Comparison of ENCODE assay signal across 17 cellular contexts in genomic region chr20:10984899-10985298, GRCh38.
DNase-seq lines count a peak whose midpoint lies in the region; ATAC-seq and TF ChIP-seq lines count a peak whose summit lies in the region.
"Had no signal": no experiment of that assay in that cellular context is flagged by ENCODE, and none has a peak within 500 bp of the region (broad histone marks: within the 10 kb centered on the region; RNA-seq: fewer than 3 reads in every experiment).

No MANE protein-coding gene starts in this region.

- H3K4me2 ChIP-seq in BLaER1 treated with 17β-estradiol and CSF1 and Interleukin-3, amounts not matched to agents 10 nM and 100 nM: peak overlapping the region; percentile 11 to 62 (median 46); a peak in 21 of 22 replicates
- H3K4me2 ChIP-seq in osteoblast (ENCODE audit: insufficient read depth, low read length): no peak overlapping the region

- no peaks in the 10 kb centered on the region for H3K4me1 Mint-ChIP-seq in CD4-positive, alpha-beta memory T cell
- H3K4me1 Mint-ChIP-seq: memory B cell had no signal

- no peak overlapping the region for H3K27ac Mint-ChIP-seq in CD4-positive, alpha-beta memory T cell
- H3K27ac Mint-ChIP-seq: dendritic cell treated with granulocyte-macrophage colony-stimulating factor and Interleukin-4, amounts not matched to agents 40 ng/mL and 50 ng/mL, for 4 days; memory B cell; type B pancreatic cell had no signal

- H3K27ac ChIP-seq in BLaER1 treated with 17β-estradiol and CSF1 and Interleukin-3, amounts not matched to agents 10 nM and 100 nM: no peak overlapping the region
- peak overlapping the region; percentile 64 for H3K27ac ChIP-seq in osteoblast (ENCODE audit: low read depth, low read length)
- no peak overlapping the region for H3K27ac ChIP-seq in CD4-positive, alpha-beta memory T cell (ENCODE audit: low read depth, low read length)

- no peaks in the 10 kb centered on the region for H3K27me3 ChIP-seq in BLaER1 treated with 17β-estradiol and CSF1 and Interleukin-3, amounts not matched to agents 10 nM and 100 nM
- H3K27me3 ChIP-seq in osteoblast (ENCODE audit: insufficient read depth, low read length): no peaks in the 10 kb centered on the region
- H3K27me3 ChIP-seq in CD4-positive, alpha-beta memory T cell (ENCODE audit: insufficient read depth, low read length): no peaks in the 10 kb centered on the region

- H3K36me3 Mint-ChIP-seq in CD4-positive, alpha-beta memory T cell: no peaks in the 10 kb centered on the region
- H3K36me3 Mint-ChIP-seq: memory B cell, type B pancreatic cell had no signal

- no peaks in the 10 kb centered on the region for H3K36me3 ChIP-seq in BLaER1 treated with 17β-estradiol and CSF1 and Interleukin-3, amounts not matched to agents 10 nM and 100 nM
- no peaks in the 10 kb centered on the region for H3K36me3 ChIP-seq in osteoblast (ENCODE audit: insufficient read depth, low read length)
- H3K36me3 ChIP-seq in CD4-positive, alpha-beta memory T cell (ENCODE audit: insufficient read depth, low read length): no peaks in the 10 kb centered on the region

- no peaks in the 10 kb centered on the region for H3K27me3 Mint-ChIP-seq in CD4-positive, alpha-beta memory T cell
- H3K27me3 Mint-ChIP-seq: dendritic cell treated with granulocyte-macrophage colony-stimulating factor and Interleukin-4, amounts not matched to agents 40 ng/mL and 50 ng/mL, for 4 days; memory B cell had no signal

- H3K4me3 ChIP-seq in BLaER1 treated with 17β-estradiol and CSF1 and Interleukin-3, amounts not matched to agents 10 nM and 100 nM: no peak overlapping the region
- H3K4me3 ChIP-seq in epithelial cell of esophagus (ENCODE audit: low read length) (no peak overlapping the region), osteoblast (ENCODE audit: insufficient read depth, low read length) (no peak overlapping the region)
- no peak overlapping the region for H3K4me3 ChIP-seq in CD4-positive, alpha-beta memory T cell (ENCODE audit: low read length in 2 of 2)

- H4K20me1 ChIP-seq in BLaER1 treated with 17β-estradiol and CSF1 and Interleukin-3, amounts not matched to agents 10 nM and 100 nM: no peaks in the 10 kb centered on the region
- no peaks in the 10 kb centered on the region for H4K20me1 ChIP-seq in osteoblast (ENCODE audit: insufficient read depth, low read length)

- DNase-seq in NCI-H1417 (lab: John Stamatoyannopoulos, UW) (peak; percentile 24 to 66 (median 31)), epithelial cell of esophagus (ENCODE audit: low read depth) (peak; percentile 58), osteoblast (ENCODE audit: insufficient read length, low spot score, missing footprints) (no peak), nucleus accumbens (lab: John Stamatoyannopoulos, UW) (no peak)
- DNase-seq in CD4-positive, alpha-beta memory T cell: no peak
- DNase-seq: activated effector memory CD4-positive, alpha-beta T cell treated with Interleukin-2 at 50 U/mL for 16 hours; AML-193; anterior cingulate cortex; DMS79; MV-4-11; stimulated activated CD4-positive, alpha-beta T cell treated with anti-CD3 and anti-CD28 coated beads, Interleukin-4, amount 100 ng/mL, for 4 hours had no signal

- H3K9me3 ChIP-seq in BLaER1 treated with 17β-estradiol and CSF1 and Interleukin-3, amounts not matched to agents 10 nM and 100 nM (replicated peaks in 1 of 11): peaks cover 0 to 10% (median 0%) of the 10 kb centered on the region in 11 experiments; a peak in 2 of 22 replicates
- no peaks in the 10 kb centered on the region for H3K9me3 ChIP-seq in osteoblast (ENCODE audit: low read depth, low read length)
- no peaks in the 10 kb centered on the region for H3K9me3 ChIP-seq in CD4-positive, alpha-beta memory T cell (ENCODE audit: control insufficient read depth in 1 of 2, low read length in 2 of 2)

- no peak overlapping the region for H3K9ac ChIP-seq in BLaER1 treated with 17β-estradiol and CSF1 and Interleukin-3, amounts not matched to agents 10 nM and 100 nM

- CTCF ChIA-PET in CD4-positive, alpha-beta memory T cell (lab: Charles Lee; ENCODE audit: partially characterized antibody): no interaction called here

- no peaks in the 10 kb centered on the region for H3K79me2 ChIP-seq in osteoblast (ENCODE audit: insufficient read depth, low read length)

- intact Hi-C loops in CD4-positive, alpha-beta memory T cell (cut with micrococcal nuclease): no loop called here

- POLR2A ChIA-PET in CD4-positive, alpha-beta memory T cell (lab: Charles Lee; ENCODE audit: partially characterized antibody): no interaction called here

- H3K4me1 ChIP-seq in BLaER1 treated with 17β-estradiol and CSF1 and Interleukin-3, amounts not matched to agents 10 nM and 100 nM: peaks cover 15 to 21% (median 17%) of the 10 kb centered on the region in 10 experiments; a peak in 18 of 20 replicates
- H3K4me1 ChIP-seq in osteoblast (ENCODE audit: insufficient read depth, low read length): peaks cover 33% of the 10 kb centered on the region
- H3K4me1 ChIP-seq in CD4-positive, alpha-beta memory T cell (ENCODE audit: insufficient read depth, low read length): no peaks in the 10 kb centered on the region

- ATAC-seq in HG02852 (IDR thresholded peaks at IDR 0.05; ENCODE audit: unreplicated experiment) (no peak), HG02981 (IDR thresholded peaks at IDR 0.05; ENCODE audit: unreplicated experiment) (no peak)

- H3K4me3 Mint-ChIP-seq in CD4-positive, alpha-beta memory T cell: no peak overlapping the region
- H3K4me3 Mint-ChIP-seq: dendritic cell treated with granulocyte-macrophage colony-stimulating factor and Interleukin-4, amounts not matched to agents 40 ng/mL and 50 ng/mL, for 4 days; memory B cell; type B pancreatic cell had no signal

- TF ChIP-seq CTCF in epithelial cell of esophagus (IDR thresholded peaks at IDR 0.05; ENCODE audit: insufficient read depth, low read depth, low read length, missing control alignments) (no peak), osteoblast (IDR thresholded peaks at IDR 0.05; ENCODE audit: extremely low read depth, low read depth, low read length) (no peak)

- H2AFZ ChIP-seq in osteoblast (ENCODE audit: low read length): no peak overlapping the region

- peaks cover 0 to 5% (median 0%) of the 10 kb centered on the region in 8 donors for H3K9me3 Mint-ChIP-seq in CD4-positive, alpha-beta memory T cell
- H3K9me3 Mint-ChIP-seq: type B pancreatic cell had no signal

Comparison
In these comparisons a context has a peak if more than half of its experiments do, and no peak if none do; other contexts are left out.
1. DNase-seq: peak in NCI-H1417 (3 of 3) and epithelial cell of esophagus (single experiment); none in osteoblast (single experiment), nucleus accumbens (0 of 56) and CD4-positive, alpha-beta memory T cell (0 of 5).